Comparison of ENCODE assay signal across 21 cellular contexts in genomic region chr3:8760506-8760905, GRCh38. TPM values are rescaled to one million over a fixed set of nuclear protein-coding genes. Genes with fewer than 3 reads are reported as not detected.
DNase-seq lines count a peak whose midpoint lies in the region; ATAC-seq, FAIRE-seq and TF ChIP-seq lines count a peak whose summit lies in the region.
"Had no signal": no experiment of that assay in that cellular context is flagged by ENCODE, and none has a peak within 500 bp of the region (broad histone marks: within the 10 kb centered on the region; RNA-seq: fewer than 3 reads in every experiment).

No MANE protein-coding gene starts in this region.

- no peak for ATAC-seq in GM21423 (IDR thresholded peaks at IDR 0.05; ENCODE audit: unreplicated experiment)
- ATAC-seq: GM12878 had no signal

- H3K9ac ChIP-seq in astrocyte (ENCODE audit: low read length): no peak overlapping the region
- H3K9ac ChIP-seq: KMS-11 had no signal

- H3K4me3 Mint-ChIP-seq in astrocyte (ENCODE audit: unreplicated experiment): no peak overlapping the region
- H3K4me3 Mint-ChIP-seq: CD4-positive, alpha-beta T cell; H9 had no signal

- H3K4me3 ChIP-seq in astrocyte (ENCODE audit: insufficient read depth, low read depth, low read length): no peak overlapping the region
- H3K4me3 ChIP-seq in osteoblast (ENCODE audit: insufficient read depth, low read length): no peak overlapping the region
- H3K4me3 ChIP-seq: GM12878 had no signal

- no peak overlapping the region for H2AFZ ChIP-seq in astrocyte (ENCODE audit: low read depth, low read length)
- no peak overlapping the region for H2AFZ ChIP-seq in osteoblast (ENCODE audit: low read length)

- TF ChIP-seq CTCF in astrocyte (IDR thresholded peaks at IDR 0.05; ENCODE audit: insufficient read depth, low read depth, low read length) (no peak), osteoblast (IDR thresholded peaks at IDR 0.05; ENCODE audit: extremely low read depth, low read depth, low read length) (no peak)

- H3K4me1 ChIP-seq in astrocyte (ENCODE audit: insufficient read depth, low read length) (peaks cover 31% of the 10 kb centered on the region), osteoblast (ENCODE audit: insufficient read depth, low read length) (peaks cover 22% of the 10 kb centered on the region)

- H3K9me3 Mint-ChIP-seq in astrocyte (ENCODE audit: unreplicated experiment): peaks cover 1% of the 10 kb centered on the region
- H3K9me3 Mint-ChIP-seq: CD4-positive, alpha-beta T cell; H9 had no signal

- H3K9me3 ChIP-seq in astrocyte (ENCODE audit: insufficient read depth, low read depth, low read length): no peaks in the 10 kb centered on the region
- no peaks in the 10 kb centered on the region for H3K9me3 ChIP-seq in osteoblast (ENCODE audit: low read depth, low read length)

- no peak for FAIRE-seq in astrocyte (lab: Jason Lieb, UNC)
- FAIRE-seq: A204.1, GM12878 had no signal

- peaks cover 8% of the 10 kb centered on the region for H3K4me1 Mint-ChIP-seq in astrocyte (ENCODE audit: low read depth, unreplicated experiment)

- H3K27ac Mint-ChIP-seq in astrocyte (ENCODE audit: unreplicated experiment): no peak overlapping the region
- H3K27ac Mint-ChIP-seq: CD4-positive, alpha-beta T cell; H9 had no signal

- H3K27me3 ChIP-seq in astrocyte (ENCODE audit: insufficient read depth, low read length) (no peaks in the 10 kb centered on the region), osteoblast (ENCODE audit: insufficient read depth, low read length) (no peaks in the 10 kb centered on the region)

- DNase-seq in astrocyte (ENCODE audit: low read depth) (peak; percentile 49), islet precursor cell (peak; percentile 45), osteoblast (ENCODE audit: insufficient read length, low spot score, missing footprints) (peak; percentile 27), NCI-H1048 (lab: John Stamatoyannopoulos, UW) (no peak), AG08395 (ENCODE audit: low spot score) (no peak)
- DNase-seq in stimulated activated CD4-positive, alpha-beta T cell treated with anti-CD3 and anti-CD28 coated beads, Interleukin-1b, Interleukin-23, amount 100 ng/mL, for 48 hours: no peak
- DNase-seq: ACHN; AML-193; CD4-positive, alpha-beta T cell; DMS79 treated with DMSO at 0.1 percent for 48 hours; EL; GOT3 had no signal

- H4K20me1 ChIP-seq in astrocyte (ENCODE audit: insufficient read depth, low read length): peaks cover 47% of the 10 kb centered on the region
- H4K20me1 ChIP-seq in osteoblast (ENCODE audit: insufficient read depth, low read length): peaks cover 13% of the 10 kb centered on the region

- H3K79me2 ChIP-seq in astrocyte (ENCODE audit: insufficient read depth, low read length): peaks cover 39% of the 10 kb centered on the region
- H3K79me2 ChIP-seq in osteoblast (ENCODE audit: insufficient read depth, low read length): no peaks in the 10 kb centered on the region

- peaks cover 2% of the 10 kb centered on the region for H3K36me3 Mint-ChIP-seq in astrocyte (ENCODE audit: low read depth, unreplicated experiment)

- H3K27me3 Mint-ChIP-seq in astrocyte (ENCODE audit: low read depth, unreplicated experiment): peaks cover 37% of the 10 kb centered on the region

- no peak overlapping the region for H3K27ac ChIP-seq in astrocyte (ENCODE audit: low read depth, low read length)
- H3K27ac ChIP-seq in osteoblast (ENCODE audit: low read depth, low read length): no peak overlapping the region
- H3K27ac ChIP-seq: C4-2B, HL-60, KMS-11 had no signal

- H3K36me3 ChIP-seq in astrocyte (ENCODE audit: insufficient read depth, low read length): peaks cover 16% of the 10 kb centered on the region
- peaks cover 3% of the 10 kb centered on the region for H3K36me3 ChIP-seq in osteoblast (ENCODE audit: insufficient read depth, low read length)

- no peak overlapping the region for H3K4me2 ChIP-seq in astrocyte (ENCODE audit: low read length)
- H3K4me2 ChIP-seq in osteoblast (ENCODE audit: insufficient read depth, low read length): no peak overlapping the region
- H3K4me2 ChIP-seq: KMS-11 had no signal

RNA-seq across cellular contexts. Expression of gene OXTR, which starts 8.9 kb away (rescaled TPM):
- total RNA-seq in astrocyte (2.2 and 3.0 TPM in 2 replicates), osteoblast (2.5 and 6.2 TPM in 2 replicates)

RNA-seq across cellular contexts. Expression of gene CAV3, which starts 26.9 kb away (rescaled TPM):
- not detected in 2 replicates for total RNA-seq in astrocyte
- not detected in 2 replicates for total RNA-seq in osteoblast
- total RNA-seq: CD4-positive, alpha-beta T cell; G401; GM12878; H9; HT1080 had no signal

Comparison
In these comparisons a context has a peak if more than half of its experiments do, and no peak if none do; other contexts are left out.
1. DNase-seq: peak in astrocyte (single experiment), islet precursor cell (single experiment) and osteoblast (single experiment); none in NCI-H1048 (single experiment), AG08395 (single experiment) and stimulated activated CD4-positive, alpha-beta T cell treated with anti-CD3 and anti-CD28 coated beads, Interleukin-1b, Interleukin-23, amount 100 ng/mL, for 48 hours (single experiment).